ENCODE assay signal across 15 cellular contexts in genomic region chr12:114902665-114903393, GRCh38.
A peak's percentile ranks its signal among the peaks of the same experiment; 100 is the strongest.
DNase-seq lines count a peak whose midpoint lies in the region; TF ChIP-seq lines count a peak whose summit lies in the region.
"Had no signal": no experiment of that assay in that cellular context is flagged by ENCODE, and none has a peak within 500 bp of the region (broad histone marks: within the 10 kb centered on the region; RNA-seq: fewer than 3 reads in every experiment).

No MANE protein-coding gene starts in this region.

- no peak overlapping the region for H3K4me3 Mint-ChIP-seq in CD4-positive, alpha-beta memory T cell
- H3K4me3 Mint-ChIP-seq: naive B cell had no signal

- POLR2A ChIA-PET in CD4-positive, alpha-beta memory T cell (lab: Charles Lee; ENCODE audit: partially characterized antibody), result no interaction called here
- POLR2A ChIA-PET in HEK293T (lab: Yijun Ruan, JAX), result no interaction called here

- H3K9me3 ChIP-seq in CD4-positive, alpha-beta memory T cell (ENCODE audit: control insufficient read depth in 1 of 2, low read length in 2 of 2), result no peaks in the 10 kb centered on the region
- H3K9me3 ChIP-seq: sigmoid colon had no signal

- intact Hi-C loops in CD4-positive, alpha-beta memory T cell (cut with micrococcal nuclease), result no loop called here

- no peaks in the 10 kb centered on the region for H3K36me3 Mint-ChIP-seq in CD4-positive, alpha-beta memory T cell
- H3K36me3 Mint-ChIP-seq: naive B cell had no signal

- H3K27me3 Mint-ChIP-seq in CD4-positive, alpha-beta memory T cell, result no peaks in the 10 kb centered on the region

- H3K4me1 ChIP-seq in CD4-positive, alpha-beta memory T cell (ENCODE audit: insufficient read depth, low read length), result no peaks in the 10 kb centered on the region
- H3K4me1 ChIP-seq: sigmoid colon had no signal

- H3K27ac ChIP-seq in substantia nigra (ENCODE audit: low read depth, low read length, poor library complexity, severe bottlenecking), result no peak overlapping the region
- H3K27ac ChIP-seq in CD4-positive, alpha-beta memory T cell (ENCODE audit: low read depth, low read length), result no peak overlapping the region
- H3K27ac ChIP-seq: 22Rv1, sigmoid colon had no signal

- H3K36me3 ChIP-seq in CD4-positive, alpha-beta memory T cell (ENCODE audit: insufficient read depth, low read length), result no peaks in the 10 kb centered on the region
- H3K36me3 ChIP-seq: sigmoid colon had no signal

- DNase-seq in NCI-H510A treated with DMSO at 0.1 percent for 48 hours (lab: John Stamatoyannopoulos, UW), result peak; percentile 40
- DNase-seq in NCI-H510A (lab: John Stamatoyannopoulos, UW), result no peak
- peak; percentile 58 for DNase-seq in NCI-H748 treated with DMSO at 0.1 percent for 48 hours (lab: John Stamatoyannopoulos, UW)
- DNase-seq in fibroblast of peridontal ligament (ENCODE audit: extremely low read depth), result peak; percentile 80
- no peak for DNase-seq in substantia nigra (lab: John Stamatoyannopoulos, UW)
- no peak for DNase-seq in HuH-7.5 (ENCODE audit: low spot score)
- DNase-seq in CD4-positive, alpha-beta memory T cell, result no peak
- DNase-seq in HEK293T (ENCODE audit: extremely low spot score), result no peak
- DNase-seq: cerebellar nuclear complex, kidney, naive B cell, RPMI8226, sigmoid colon, T-helper 9 cell had no signal

- CTCF ChIA-PET in CD4-positive, alpha-beta memory T cell (lab: Charles Lee; ENCODE audit: partially characterized antibody), result no interaction called here
- CTCF ChIA-PET in HEK293T (lab: Yijun Ruan, JAX), result no interaction called here

- no peak overlapping the region for H3K27ac Mint-ChIP-seq in CD4-positive, alpha-beta memory T cell
- H3K27ac Mint-ChIP-seq: naive B cell had no signal

- no peaks in the 10 kb centered on the region for H3K4me1 Mint-ChIP-seq in CD4-positive, alpha-beta memory T cell
- H3K4me1 Mint-ChIP-seq: naive B cell had no signal

- no peaks in the 10 kb centered on the region for H3K27me3 ChIP-seq in CD4-positive, alpha-beta memory T cell (ENCODE audit: insufficient read depth, low read length)
- H3K27me3 ChIP-seq: sigmoid colon had no signal

- H3K4me3 ChIP-seq in CD4-positive, alpha-beta memory T cell (ENCODE audit: low read length in 2 of 2), result no peak overlapping the region
- H3K4me3 ChIP-seq: sigmoid colon had no signal

- H3K9me3 Mint-ChIP-seq in CD4-positive, alpha-beta memory T cell, result peaks cover 0 to 9% (median 3%) of the 10 kb centered on the region in 8 donors

TF ChIP-seq in HEK293T, 16 proteins besides CTCF, POLR2A, EP300 and RAD21:
- no peak for TF ChIP-seq ARNT (IDR thresholded peaks at IDR 0.05)
- TF ChIP-seq BHLHE40 (IDR thresholded peaks at IDR 0.05; ENCODE audit: borderline replicate concordance), result no peak
- TF ChIP-seq LEF1 (IDR thresholded peaks at IDR 0.05; ENCODE audit: borderline replicate concordance), result no peak
- no peak for TF ChIP-seq FOXA1 (IDR thresholded peaks at IDR 0.05)
- TF ChIP-seq SUZ12 (IDR thresholded peaks at IDR 0.05), result no peak
- no peak for TF ChIP-seq NFRKB (IDR thresholded peaks at IDR 0.05)
- no peak for TF ChIP-seq CTBP1 (IDR thresholded peaks at IDR 0.05; ENCODE audit: borderline replicate concordance)
- no peak for TF ChIP-seq PKNOX1 (IDR thresholded peaks at IDR 0.05)
- no peak for TF ChIP-seq FOXK2 (IDR thresholded peaks at IDR 0.05)
- TF ChIP-seq L3MBTL2 (conservative IDR thresholded peaks at IDR 0.05), result no peak
TF ChIP-seq in HEK293T: peak in this region for 0.

Comparison
In these comparisons a context has a peak if more than half of its experiments do, and no peak if none do; other contexts are left out.
1. DNase-seq: peak in NCI-H510A treated with DMSO at 0.1 percent for 48 hours (single experiment), NCI-H748 treated with DMSO at 0.1 percent for 48 hours (single experiment) and fibroblast of peridontal ligament (single experiment); none in NCI-H510A (single experiment), substantia nigra (0 of 49), HuH-7.5 (single experiment), CD4-positive, alpha-beta memory T cell (0 of 5) and HEK293T (single experiment).